Comparison of ENCODE assay signal across 38 cellular contexts in the genomic region with DNA sequence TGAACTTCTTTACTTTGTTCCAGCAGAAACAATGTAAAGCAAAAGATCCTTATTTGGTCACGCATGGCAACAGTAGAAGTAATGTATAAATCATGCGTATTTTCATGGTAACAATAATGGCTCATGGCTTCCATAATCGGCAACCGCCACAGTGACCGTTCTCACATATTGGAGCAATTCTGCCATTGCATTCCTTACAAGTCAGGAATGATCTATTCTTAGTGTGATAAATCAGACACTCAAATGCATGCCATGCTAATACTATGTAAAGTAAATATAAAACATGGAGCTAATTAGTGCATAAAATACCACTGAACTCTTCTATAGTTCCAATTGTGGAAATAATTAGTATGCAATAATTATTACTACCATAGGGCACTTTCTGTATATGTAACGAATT. TPM values are rescaled to one million over a fixed set of nuclear protein-coding genes. Genes with fewer than 3 reads are reported as not detected.
"Had no signal": no experiment of that assay in that cellular context is flagged by ENCODE, and none has a peak within 500 bp of the region (broad histone marks: within the 10 kb centered on the region; RNA-seq: fewer than 3 reads in every experiment).

No MANE protein-coding gene starts in this region.

- H3K4me2 ChIP-seq: KMS-11 had no signal

- DNase-seq: Karpas-422, Kasumi-1, MG63, MM.1S, MV-4-11, NCI-H1048, NCI-H1092, NCI-H1092 treated with DMSO at 0.1 percent for 48 hours, NCI-H1105, NCI-H1105 treated with DMSO at 0.1 percent for 48 hours, NCI-H1417, NCI-H1417 treated with DMSO at 0.1 percent for 48 hours, NCI-H1436, NCI-H1436 treated with DMSO at 0.1 percent for 48 hours, NCI-H146, NCI-H1694, NCI-H1694 treated with DMSO at 0.1 percent for 48 hours, NCI-H187, NCI-H187 treated with DMSO at 0.1 percent for 48 hours, NCI-H1930, NCI-H2029, NCI-H2029 treated with DMSO at 0.1 percent for 48 hours, NCI-H2081, NCI-H2081 treated with DMSO at 0.1 percent for 48 hours, NCI-H2107, NCI-H2171, NCI-H2171 treated with DMSO at 0.1 percent for 48 hours, NCI-H2227 treated with DMSO at 0.1 percent for 48 hours, NCI-H226, NCI-H345, NCI-H446, NCI-H446 treated with DMSO at 0.1 percent for 48 hours, NCI-H510A had no signal

- H3K9ac ChIP-seq: KMS-11 had no signal

- H3K27ac ChIP-seq: KMS-11 had no signal

- H3K36me3 ChIP-seq: MG63 had no signal

- H3K27me3 ChIP-seq: MG63 had no signal

- H3K4me3 ChIP-seq: MG63 had no signal

- H3K9me3 ChIP-seq: MG63 had no signal

RNA-seq across cellular contexts. Expression of a gene that starts 13.5 kb away (rescaled TPM):
- total RNA-seq: LHCN-M2, M059J, MCF 10A, NCI-H460 had no signal
